ENCODE assay signal across 8 cellular contexts in the genomic region with DNA sequence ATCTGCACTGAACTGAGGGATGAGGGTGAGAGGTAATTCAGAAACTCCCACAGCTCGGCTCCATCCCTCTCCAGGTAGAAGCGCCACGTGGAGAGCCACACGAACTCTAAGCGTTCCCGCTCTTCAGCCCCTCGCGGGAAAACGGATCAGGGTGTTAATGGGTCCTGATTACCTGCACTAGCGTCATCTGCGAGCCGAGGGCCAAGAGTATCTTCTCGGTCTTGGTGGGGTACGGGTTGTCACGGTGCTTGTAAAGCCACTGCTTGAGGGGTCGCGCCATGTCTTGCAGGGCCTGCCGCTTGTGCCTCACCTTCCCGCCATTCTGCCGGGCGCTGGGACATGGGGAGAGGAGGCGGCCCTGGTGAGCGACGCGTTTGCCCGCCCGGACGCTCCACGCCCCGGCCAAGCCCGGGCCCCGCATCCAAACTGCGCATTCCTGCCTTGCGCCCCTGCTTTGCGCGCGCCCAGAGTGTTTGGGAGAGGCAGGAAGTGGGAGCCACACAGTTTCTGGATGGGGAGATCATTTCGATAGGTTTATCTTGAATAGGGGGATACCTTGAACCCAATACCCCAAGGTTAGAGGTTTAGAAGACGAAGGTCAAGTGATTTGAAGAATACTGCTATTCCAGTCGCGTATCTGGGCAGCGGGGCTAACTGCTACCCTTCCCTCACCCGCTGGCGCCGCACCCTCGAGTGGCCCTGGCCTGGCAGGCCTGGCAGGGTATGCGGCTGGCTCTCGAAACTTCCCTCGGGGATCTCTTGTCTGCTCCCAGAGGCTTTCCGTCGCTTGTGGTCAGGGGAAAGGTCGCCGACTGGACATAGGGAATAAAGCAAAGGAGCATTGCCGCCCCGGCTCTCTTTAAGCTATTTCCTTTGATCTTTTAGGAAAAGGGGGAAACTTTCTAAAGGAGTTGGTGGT. TPM values are rescaled to one million over a fixed set of nuclear protein-coding genes. Genes with fewer than 3 reads are reported as not detected.
DNase-seq lines count a peak whose midpoint lies in the region; ATAC-seq, FAIRE-seq and TF ChIP-seq lines count a peak whose summit lies in the region.

No MANE protein-coding gene starts in this region.

- no peak for FAIRE-seq in kidney (lab: Jason Lieb, UNC)
- FAIRE-seq in RCC 7860 (lab: Jason Lieb, UNC), result no peak

- H3K27me3 ChIP-seq in HUES48 (ENCODE audit: control insufficient read depth, insufficient read depth, low read length) (peaks cover 75% of the 10 kb centered on the region), ascending aorta (no peaks in the 10 kb centered on the region)

- ATAC-seq in stimulated activated naive B cell treated with anti-CD40 and anti-IgM and Interleukin-4, amounts not matched to agents 10 μg/mL and 1 μg/mL and 100 μg/mL, for 72 hours (replicated peaks), result no peak
- no peak for ATAC-seq in HG02763 (IDR thresholded peaks at IDR 0.05; ENCODE audit: unreplicated experiment)
- no peak for ATAC-seq in HG03354 (IDR thresholded peaks at IDR 0.05; ENCODE audit: poor library complexity, severe bottlenecking, unreplicated experiment)

- no peak overlapping the region for H3K9ac ChIP-seq in HUES48 (ENCODE audit: low read depth, low read length)
- H3K9ac ChIP-seq in kidney (ENCODE audit: low read length in 2 of 2), result no peak overlapping the region

- H3K9me3 ChIP-seq in HUES48 (ENCODE audit: control insufficient read depth, insufficient read depth, low read length) (no peaks in the 10 kb centered on the region), ascending aorta (no peaks in the 10 kb centered on the region), kidney (ENCODE audit: control insufficient read depth in 1 of 2, low read length in 2 of 2) (no peaks in the 10 kb centered on the region)

- peak overlapping the region; percentile 59 to 81 for H3K4me3 Mint-ChIP-seq in stimulated activated naive B cell treated with anti-CD40 and anti-IgM and Interleukin-4, amounts not matched to agents 10 μg/mL and 1 μg/mL and 100 μg/mL, for 72 hours

- no peak overlapping the region for H3K27ac Mint-ChIP-seq in stimulated activated naive B cell treated with anti-CD40 and anti-IgM and Interleukin-4, amounts not matched to agents 10 μg/mL and 1 μg/mL and 100 μg/mL, for 72 hours

- H3K36me3 ChIP-seq in HUES48 (ENCODE audit: control insufficient read depth, insufficient read depth, low read length), result no peaks in the 10 kb centered on the region
- no peaks in the 10 kb centered on the region for H3K36me3 ChIP-seq in ascending aorta
- no peaks in the 10 kb centered on the region for H3K36me3 ChIP-seq in kidney (ENCODE audit: control insufficient read depth in 1 of 2, insufficient read depth in 2 of 2, low read length in 2 of 2)

- H3K27ac ChIP-seq in HUES48 (ENCODE audit: low read depth, low read length) (no peak overlapping the region), ascending aorta (peak overlapping the region; percentile 92 to 98), kidney (ENCODE audit: low read depth in 2 of 2, low read length in 2 of 2) (no peak overlapping the region)

- no peak for TF ChIP-seq CTCF in ascending aorta (IDR thresholded peaks at IDR 0.05)
- no peak for TF ChIP-seq CTCF in kidney (IDR thresholded peaks at IDR 0.05; ENCODE audit: borderline replicate concordance, extremely low read depth, insufficient read depth)

- H3K4me1 Mint-ChIP-seq in stimulated activated naive B cell treated with anti-CD40 and anti-IgM and Interleukin-4, amounts not matched to agents 10 μg/mL and 1 μg/mL and 100 μg/mL, for 72 hours, result peaks cover 19 to 44% of the 10 kb centered on the region in 2 donors

- H3K4me3 ChIP-seq in HUES48 (ENCODE audit: low read depth, low read length) (peak overlapping the region; percentile 78), ascending aorta (peak overlapping the region; percentile 50 to 78), kidney (ENCODE audit: low read length in 2 of 2) (peak overlapping the region in 1 of 2 donors; percentile 64)

- H3K4me1 ChIP-seq in HUES48 (ENCODE audit: control insufficient read depth, insufficient read depth, low read length) (peaks cover 16% of the 10 kb centered on the region), ascending aorta (peaks cover 0 to 10% of the 10 kb centered on the region in 2 donors), kidney (ENCODE audit: control insufficient read depth in 1 of 2, insufficient read depth in 1 of 2, low read depth in 1 of 2, low read length in 2 of 2) (peaks cover 0 to 20% of the 10 kb centered on the region in 2 donors)

- peaks cover 0 to 4% of the 10 kb centered on the region in 2 donors for H3K36me3 Mint-ChIP-seq in stimulated activated naive B cell treated with anti-CD40 and anti-IgM and Interleukin-4, amounts not matched to agents 10 μg/mL and 1 μg/mL and 100 μg/mL, for 72 hours

- DNase-seq in ascending aorta (ENCODE audit: low spot score in 2 of 2) (peak in 1 of 2 donors; percentile 67), kidney (peak; percentile 62), RCC 7860 (ENCODE audit: low spot score) (no peak), GOT3 (lab: John Stamatoyannopoulos, UW) (no peak)
- no peak for DNase-seq in stimulated activated naive B cell treated with anti-CD40 and anti-IgM and Interleukin-4, amounts not matched to agents 10 μg/mL and 1 μg/mL and 100 μg/mL, for 72 hours

- peaks cover 52 to 69% of the 10 kb centered on the region in 2 donors for H3K27me3 Mint-ChIP-seq in stimulated activated naive B cell treated with anti-CD40 and anti-IgM and Interleukin-4, amounts not matched to agents 10 μg/mL and 1 μg/mL and 100 μg/mL, for 72 hours

- no peaks in the 10 kb centered on the region for H3K9me3 Mint-ChIP-seq in stimulated activated naive B cell treated with anti-CD40 and anti-IgM and Interleukin-4, amounts not matched to agents 10 μg/mL and 1 μg/mL and 100 μg/mL, for 72 hours

- intact Hi-C loops in ascending aorta (cut with DNase I), result loop anchor here (2.0 to 5.0 kb wide), 7 partner anchors 27 to 641 kb away; no protein-coding TSS in a partner anchor
- intact Hi-C loops in kidney (cut with DNase I), result no loop called here

RNA-seq across cellular contexts. Expression of a gene that starts 4.2 kb away (rescaled TPM):
- 15.8 TPM for total RNA-seq in ascending aorta
- 1.3 TPM for total RNA-seq in kidney
- polyA plus RNA-seq in kidney (ENCODE audit: insufficient read depth, low read depth, low replicate concordance), result not detected

Comparison
In these comparisons a context has a peak if more than half of its experiments do, and no peak if none do; other contexts are left out.
1. H3K27ac ChIP-seq: peak in ascending aorta (2 of 2); none in HUES48 (single experiment) and kidney (0 of 2).